7 cellular contexts compared by ENCODE assay signal in genomic region chr20:12207875-12208274, GRCh38.
DNase-seq lines count a peak whose midpoint lies in the region; TF ChIP-seq lines count a peak whose summit lies in the region.

No MANE protein-coding gene starts in this region.

- H3K4me1 Mint-ChIP-seq in nephron: no peaks in the 10 kb centered on the region

- no peaks in the 10 kb centered on the region for H3K36me3 Mint-ChIP-seq in nephron (ENCODE audit: low read depth)

- peak; percentile 13 for TF ChIP-seq CTCF in GM06990 (IDR thresholded peaks at IDR 0.05; ENCODE audit: insufficient read depth, low read length, poor library complexity, severe bottlenecking)
- TF ChIP-seq CTCF in cardiac fibroblast (IDR thresholded peaks at IDR 0.05; ENCODE audit: low read depth, low read length): peak; percentile 79
- peak in 2 of 3 experiments; percentile 33 to 49 for TF ChIP-seq CTCF in nephron (IDR thresholded peaks at IDR 0.05; ENCODE audit: unreplicated experiment in 3 of 3)

- no peaks in the 10 kb centered on the region for H3K36me3 ChIP-seq in GM06990 (ENCODE audit: control insufficient read depth, insufficient read depth, low read length)

- H3K27me3 ChIP-seq in GM06990 (replicated peaks; ENCODE audit: control insufficient read depth, insufficient read depth, low read length): no peaks in the 10 kb centered on the region

- H3K4me3 ChIP-seq in GM06990 (replicated peaks; ENCODE audit: low read depth, low read length): no peak overlapping the region
- no peak overlapping the region for H3K4me3 ChIP-seq in cardiac fibroblast (replicated peaks in 1 of 2; ENCODE audit: low read depth in 2 of 2, low read length in 2 of 2)

- H3K9me3 Mint-ChIP-seq in nephron: peaks cover 13% of the 10 kb centered on the region

- no peak overlapping the region for H3K4me3 Mint-ChIP-seq in nephron

- H3K27me3 Mint-ChIP-seq in nephron (ENCODE audit: low read depth): no peaks in the 10 kb centered on the region

- no peak overlapping the region for H3K27ac Mint-ChIP-seq in nephron

- DNase-seq in GM06990 (ENCODE audit: extremely low read depth, insufficient read length) (no peak), Kasumi-1 (lab: John Stamatoyannopoulos, UW) (peak; percentile 48 to 71), cardiac fibroblast (ENCODE audit: low read depth in 2 of 2) (peak; percentile 65 to 67), anterior cingulate cortex (lab: John Stamatoyannopoulos, UW) (no peak), NCI-H1092 treated with DMSO at 0.1 percent for 48 hours (lab: John Stamatoyannopoulos, UW) (no peak)
- DNase-seq in stimulated activated CD4-positive, alpha-beta T cell treated with anti-CD3 and anti-CD28 coated beads, Interleukin-4, amount 100 ng/mL, for 1 hour: no peak

Comparison
In these comparisons a context has a peak if more than half of its experiments do, and no peak if none do; other contexts are left out.
1. DNase-seq: peak in Kasumi-1 (2 of 2) and cardiac fibroblast (2 of 2); none in GM06990 (single experiment), stimulated activated CD4-positive, alpha-beta T cell treated with anti-CD3 and anti-CD28 coated beads, Interleukin-4, amount 100 ng/mL, for 1 hour (single experiment), anterior cingulate cortex (0 of 58) and NCI-H1092 treated with DMSO at 0.1 percent for 48 hours (single experiment).
2. CTCF ChIP-seq: peak in every context shown above with its lines; median percentile 79 in cardiac fibroblast; 41 in nephron; 13 in GM06990.